Comparison of ENCODE assay signal across 15 cellular contexts in genomic region chr9:136997830-136998234, GRCh38. TPM values are rescaled to one million over a fixed set of nuclear protein-coding genes. Genes with fewer than 3 reads are reported as not detected.
A peak's percentile ranks its signal among the peaks of the same experiment; 100 is the strongest.
DNase-seq lines count a peak whose midpoint lies in the region; ATAC-seq and TF ChIP-seq lines count a peak whose summit lies in the region.
"Had no signal": no experiment of that assay in that cellular context is flagged by ENCODE, and none has a peak within 500 bp of the region (broad histone marks: within the 10 kb centered on the region; RNA-seq: fewer than 3 reads in every experiment).

No MANE protein-coding gene starts in this region.

- TF ChIP-seq POLR2A in thyroid gland (IDR thresholded peaks at IDR 0.05), result no peak
- TF ChIP-seq POLR2A in erythroblast (IDR thresholded peaks at IDR 0.05; ENCODE audit: low read length), result no peak

- H3K9me3 ChIP-seq in esophagus (ENCODE audit: control insufficient read depth in 2 of 2, insufficient read depth in 1 of 2, low read depth in 1 of 2, low read length in 1 of 2) (no peaks in the 10 kb centered on the region), thyroid gland (no peaks in the 10 kb centered on the region)

- H3K4me3 ChIP-seq in esophagus (ENCODE audit: low read depth in 1 of 2, low read length in 2 of 2), result no peak overlapping the region
- H3K4me3 ChIP-seq in thyroid gland (replicated peaks in 1 of 3), result no peak overlapping the region

- intact Hi-C loops in thyroid gland (cut with DNase I), result loop anchor here (5.0 kb wide), 1 partner anchor 46 kb away; the partner anchor contains the start of gene LCN12

- H3K27ac Mint-ChIP-seq in activated CD8-positive, alpha-beta T cell treated with anti-CD3 and anti-CD28 coated beads, Interleukin-2, amount 10 ng/mL, durations not matched to agents 7 days and 5 days, result peak overlapping the region; percentile 87

- H3K36me3 Mint-ChIP-seq in activated CD8-positive, alpha-beta T cell treated with anti-CD3 and anti-CD28 coated beads, Interleukin-2, amount 10 ng/mL, durations not matched to agents 7 days and 5 days (ENCODE audit: low read depth), result peaks cover 10% of the 10 kb centered on the region
- H3K36me3 Mint-ChIP-seq: brain had no signal

- CTCF ChIA-PET in activated CD8-positive, alpha-beta T cell treated with anti-CD3 and anti-CD28 coated beads, Interleukin-2, amount 10 ng/mL, durations not matched to agents 7 days and 5 days (lab: Charles Lee), result interaction anchor here (1.1 to 5.8 kb wide), 3 partner anchors 31 to 156 kb away, joined by 3 to 43 read pairs (median 7); partner anchors contain the start of gene AJM1

- no peaks in the 10 kb centered on the region for H3K27me3 Mint-ChIP-seq in activated CD8-positive, alpha-beta T cell treated with anti-CD3 and anti-CD28 coated beads, Interleukin-2, amount 10 ng/mL, durations not matched to agents 7 days and 5 days (ENCODE audit: low read depth)

- 59 to 62% methylated on average over 18 of the region's 18 CpGs for WGBS in esophagus, 2 donors
- WGBS in thyroid gland, 2 donors, result 64 to 72% methylated on average over 18 of the region's 18 CpGs

- H3K9me3 Mint-ChIP-seq in activated CD8-positive, alpha-beta T cell treated with anti-CD3 and anti-CD28 coated beads, Interleukin-2, amount 10 ng/mL, durations not matched to agents 7 days and 5 days (ENCODE audit: insufficient read depth), result no peaks in the 10 kb centered on the region
- H3K9me3 Mint-ChIP-seq: brain had no signal

- peak overlapping the region; percentile 50 for H3K4me3 Mint-ChIP-seq in activated CD8-positive, alpha-beta T cell treated with anti-CD3 and anti-CD28 coated beads, Interleukin-2, amount 10 ng/mL, durations not matched to agents 7 days and 5 days

- POLR2A ChIA-PET in activated CD8-positive, alpha-beta T cell treated with anti-CD3 and anti-CD28 coated beads, Interleukin-2, amount 10 ng/mL, durations not matched to agents 7 days and 5 days (lab: Charles Lee), result no interaction called here

- no peak for TF ChIP-seq CTCF in thyroid gland (IDR thresholded peaks at IDR 0.05)

- peak; percentile 43 for DNase-seq in activated T-cell treated with anti-CD3 and anti-CD28 coated beads, Interleukin-2, amount 50 U/mL, for 1 hour
- DNase-seq in activated T-cell treated with anti-CD3 and anti-CD28 coated beads for 4 hours, result no peak
- DNase-seq in activated CD8-positive, alpha-beta T cell treated with anti-CD3 and anti-CD28 coated beads, Interleukin-2, amount 10 ng/mL, durations not matched to agents 7 days and 5 days, result peak; percentile 65
- DNase-seq in thyroid gland, result no peak
- no peak for DNase-seq in NCI-H748 (lab: John Stamatoyannopoulos, UW; ENCODE audit: unreplicated experiment)
- no peak for DNase-seq in erythroblast (lab: John Stamatoyannopoulos, UW)
- DNase-seq: GF-D8, left cardiac atrium, NCI-H1694, retina had no signal

- no peak for ATAC-seq in activated CD8-positive, alpha-beta T cell treated with anti-CD3 and anti-CD28 coated beads, Interleukin-2, amount 10 ng/mL, durations not matched to agents 7 days and 5 days
- no peak for ATAC-seq in GM21515 (IDR thresholded peaks at IDR 0.05; ENCODE audit: unreplicated experiment)
- ATAC-seq: left cardiac atrium had no signal

- H3K27ac ChIP-seq in esophagus (ENCODE audit: low read depth in 2 of 2, low read length in 1 of 2) (peak overlapping the region; percentile 73 to 88), thyroid gland (peak overlapping the region; percentile 53 to 78 (median 69))
- H3K27ac ChIP-seq: WERI-Rb-1 had no signal

- H3K27me3 ChIP-seq in esophagus (ENCODE audit: control insufficient read depth in 1 of 2, insufficient read depth in 2 of 2, low read length in 2 of 2), result no peaks in the 10 kb centered on the region
- no peaks in the 10 kb centered on the region for H3K27me3 ChIP-seq in thyroid gland

- H3K36me3 ChIP-seq in esophagus (ENCODE audit: control insufficient read depth in 2 of 2, insufficient read depth in 2 of 2, low read length in 1 of 2), result peaks cover 0 to 9% of the 10 kb centered on the region in 2 donors
- no peaks in the 10 kb centered on the region for H3K36me3 ChIP-seq in thyroid gland

- H3K4me1 Mint-ChIP-seq in activated CD8-positive, alpha-beta T cell treated with anti-CD3 and anti-CD28 coated beads, Interleukin-2, amount 10 ng/mL, durations not matched to agents 7 days and 5 days (ENCODE audit: low read depth), result peaks cover 69% of the 10 kb centered on the region

- H3K4me1 ChIP-seq in esophagus (ENCODE audit: control insufficient read depth in 2 of 2, insufficient read depth in 2 of 2, low read length in 1 of 2) (peaks cover 0 to 32% of the 10 kb centered on the region in 2 donors), thyroid gland (peaks cover 42 to 60% of the 10 kb centered on the region in 2 donors)

RNA-seq across cellular contexts. Expression of gene CLIC3, which starts 1.5 kb away (rescaled TPM):
- 1 to 10 TPM; 3.6 to 4.8 TPM for total RNA-seq in activated CD8-positive, alpha-beta T cell treated with anti-CD3 and anti-CD28 coated beads, Interleukin-2, amount 10 ng/mL, durations not matched to agents 7 days and 5 days
- 100 to 1,000 TPM; 351 to 474 TPM for polyA plus RNA-seq in esophagus
- 100 to 1,000 TPM in 3 of 4 donors, 10 to 100 TPM in 1; 97.7 to 301 (median 268) TPM for total RNA-seq in thyroid gland

RNA-seq across cellular contexts. Expression of gene PAXX, which starts 5.6 kb away (rescaled TPM):
- 10 to 100 TPM; 80.6 to 85.2 TPM for total RNA-seq in activated CD8-positive, alpha-beta T cell treated with anti-CD3 and anti-CD28 coated beads, Interleukin-2, amount 10 ng/mL, durations not matched to agents 7 days and 5 days
- 100 to 1,000 TPM in 1 of 2 donors, 10 to 100 TPM in 1; 49.7 to 119 TPM for polyA plus RNA-seq in esophagus
- 100 to 1,000 TPM in 1 of 4 donors, 10 to 100 TPM in 3; 29.8 to 109 (median 50.7) TPM for total RNA-seq in thyroid gland

RNA-seq across cellular contexts. Expression of gene LCNL1, which starts 15.0 kb away (rescaled TPM):
- total RNA-seq in activated CD8-positive, alpha-beta T cell treated with anti-CD3 and anti-CD28 coated beads, Interleukin-2, amount 10 ng/mL, durations not matched to agents 7 days and 5 days, result not detected
- under 1 TPM; 0.20 to 0.55 TPM for polyA plus RNA-seq in esophagus
- total RNA-seq in thyroid gland, result under 1 TPM in 1 of 4 donors, not detected in 3; 0.54 TPM
- total RNA-seq: PC-3 had no signal

RNA-seq across cellular contexts. Expression of gene PTGDS, which starts 20.5 kb away (rescaled TPM):
- total RNA-seq in activated CD8-positive, alpha-beta T cell treated with anti-CD3 and anti-CD28 coated beads, Interleukin-2, amount 10 ng/mL, durations not matched to agents 7 days and 5 days, result 1 to 10 TPM; 1.2 to 1.4 TPM
- 10 to 100 TPM; 18.4 to 42.3 TPM for polyA plus RNA-seq in esophagus
- total RNA-seq in thyroid gland, result 10 to 100 TPM in 3 of 4 donors, 1 to 10 TPM in 1; 5.0 to 39.5 (median 33.9) TPM
- total RNA-seq: PC-3 had no signal

RNA-seq across cellular contexts. Expression of gene ABCA2, which starts 30.2 kb away (rescaled TPM):
- 10 to 100 TPM; 61.5 to 62.0 TPM for total RNA-seq in activated CD8-positive, alpha-beta T cell treated with anti-CD3 and anti-CD28 coated beads, Interleukin-2, amount 10 ng/mL, durations not matched to agents 7 days and 5 days
- polyA plus RNA-seq in esophagus, result 10 to 100 TPM in 1 of 2 donors, 1 to 10 TPM in 1; 7.7 to 14.7 TPM
- 10 to 100 TPM; 36.8 to 59.7 (median 50.2) TPM for total RNA-seq in thyroid gland

Comparison
In these comparisons a context has a peak if more than half of its experiments do, and no peak if none do; other contexts are left out.
1. DNase-seq: peak in activated T-cell treated with anti-CD3 and anti-CD28 coated beads, Interleukin-2, amount 50 U/mL, for 1 hour (single experiment) and activated CD8-positive, alpha-beta T cell treated with anti-CD3 and anti-CD28 coated beads, Interleukin-2, amount 10 ng/mL, durations not matched to agents 7 days and 5 days (single experiment); none in activated T-cell treated with anti-CD3 and anti-CD28 coated beads for 4 hours (single experiment), thyroid gland (0 of 2), NCI-H748 (single experiment) and erythroblast (0 of 2).
2. RNA of gene CLIC3, which starts 1.5 kb away (total RNA-seq): 97.7 to 301 TPM in thyroid gland; 3.6 to 4.8 TPM in activated CD8-positive, alpha-beta T cell treated with anti-CD3 and anti-CD28 coated beads, Interleukin-2, amount 10 ng/mL, durations not matched to agents 7 days and 5 days; every median in the first group is over 10 times any median in the second.